33 cellular contexts compared by ENCODE assay signal in genomic region chr5:68542207-68542606, GRCh38.
DNase-seq lines count a peak whose midpoint lies in the region; ATAC-seq and TF ChIP-seq lines count a peak whose summit lies in the region.
"Had no signal": no experiment of that assay in that cellular context is flagged by ENCODE, and none has a peak within 500 bp of the region (broad histone marks: within the 10 kb centered on the region; RNA-seq: fewer than 3 reads in every experiment).

No MANE protein-coding gene starts in this region.

- DNase-seq in MCF 10A (ENCODE audit: unreplicated experiment): peak; percentile 77
- DNase-seq in breast epithelium (ENCODE audit: low spot score in 2 of 2): no peak
- DNase-seq in adipocyte (ENCODE audit: low read depth): peak; percentile 81
- peak; percentile 69 for DNase-seq in fibroblast of the conjunctiva (ENCODE audit: low read depth)
- DNase-seq in WTC11 (ENCODE audit: low spot score): no peak
- DNase-seq in amygdala (lab: John Stamatoyannopoulos, UW): no peak
- no peak for DNase-seq in lower leg skin (ENCODE audit: low spot score in 2 of 2)
- no peak for DNase-seq in effector memory CD4-positive, alpha-beta T cell
- DNase-seq: activated CD4-positive, alpha-beta T cell treated with anti-CD3 and anti-CD28 coated beads, Interleukin-2, amount 10 ng/mL, durations not matched to agents 24 days and 14 days; activated CD8-positive, alpha-beta memory T cell treated with anti-CD3 and anti-CD28 coated beads for 24 hours; activated T-cell treated with anti-CD3 and anti-CD28 coated beads for 4 hours; central memory CD4-positive, alpha-beta T cell; GDM1; hypothalamus; KBM-7; left colon; MM.1S; NCI-H2029 treated with DMSO at 0.1 percent for 48 hours; NCI-H526; NK-92 treated with Interleukin-12 subunit alpha and Interleukin-12 subunit beta, amount 100 ng/mL, for 24 hours; pancreas; retina; small intestine; stimulated activated naive CD4-positive, alpha-beta T cell; T1000 had no signal

- TF ChIP-seq CTCF in MCF 10A (IDR thresholded peaks at IDR 0.05; ENCODE audit: unreplicated experiment) (no peak), breast epithelium (IDR thresholded peaks at IDR 0.05) (no peak), WTC11 (IDR thresholded peaks at IDR 0.05) (no peak), lower leg skin (IDR thresholded peaks at IDR 0.05) (no peak)

- TF ChIP-seq POLR2A in breast epithelium (IDR thresholded peaks at IDR 0.05) (no peak), lower leg skin (IDR thresholded peaks at IDR 0.05) (no peak)

- no peaks in the 10 kb centered on the region for H3K27me3 ChIP-seq in breast epithelium
- H3K27me3 ChIP-seq in adipocyte (replicated peaks; ENCODE audit: control insufficient read depth, insufficient read depth, low read length): no peaks in the 10 kb centered on the region
- H3K27me3 ChIP-seq in effector memory CD4-positive, alpha-beta T cell (replicated peaks; ENCODE audit: control insufficient read depth, insufficient read depth, low read length, poor library complexity, severe bottlenecking): no peaks in the 10 kb centered on the region
- H3K27me3 ChIP-seq: ascending aorta, pancreas had no signal

- peak overlapping the region; percentile 70 for H3K9ac ChIP-seq in adipocyte (ENCODE audit: low read length)

- ATAC-seq in WTC11: no peak
- ATAC-seq: left colon, Panc1, pancreas had no signal

- no peak overlapping the region for H3K27ac ChIP-seq in breast epithelium
- H3K27ac ChIP-seq in effector memory CD4-positive, alpha-beta T cell (ENCODE audit: insufficient read depth, low read length, poor library complexity, severe bottlenecking): no peak overlapping the region
- H3K27ac ChIP-seq: 22Rv1, ascending aorta, pancreas had no signal

- H3K36me3 ChIP-seq in breast epithelium: no peaks in the 10 kb centered on the region
- H3K36me3 ChIP-seq in adipocyte (ENCODE audit: control insufficient read depth, insufficient read depth, low read length, severe bottlenecking): no peaks in the 10 kb centered on the region
- no peaks in the 10 kb centered on the region for H3K36me3 ChIP-seq in effector memory CD4-positive, alpha-beta T cell (ENCODE audit: control insufficient read depth, insufficient read depth, low read length)
- H3K36me3 ChIP-seq: ascending aorta, pancreas had no signal

- H3K4me1 ChIP-seq in breast epithelium: no peaks in the 10 kb centered on the region
- peaks cover 44% of the 10 kb centered on the region for H3K4me1 ChIP-seq in adipocyte (ENCODE audit: control insufficient read depth, insufficient read depth, low read length)
- no peaks in the 10 kb centered on the region for H3K4me1 ChIP-seq in effector memory CD4-positive, alpha-beta T cell (ENCODE audit: control insufficient read depth, insufficient read depth, low read length, poor library complexity, severe bottlenecking)
- H3K4me1 ChIP-seq: ascending aorta, pancreas had no signal

- POLR2A ChIA-PET in MCF 10A (lab: Yijun Ruan, JAX): interaction anchor here (0.7 kb wide), 1 partner anchor 404 kb away, joined by 3 read pairs; no protein-coding TSS in a partner anchor
- POLR2A ChIA-PET in WTC11 (lab: Charles Lee): no interaction called here

- BruUV-seq in MCF 10A (replicated peaks; lab: Mats Ljungman, UMichigan): no TSS peak

- H3K4me3 ChIP-seq in breast epithelium (no peak overlapping the region), adipocyte (ENCODE audit: low read length) (peak overlapping the region; percentile 40), lower leg skin (ENCODE audit: low read depth, poor library complexity, severe bottlenecking) (no peak overlapping the region)
- H3K4me3 ChIP-seq in effector memory CD4-positive, alpha-beta T cell (ENCODE audit: insufficient read depth, low read depth, low read length, poor library complexity, severe bottlenecking): no peak overlapping the region
- H3K4me3 ChIP-seq: ascending aorta, pancreas had no signal

- intact Hi-C loops in MCF 10A (cut with micrococcal nuclease): loop anchor here (10.0 kb wide), 1 partner anchor 227 kb away; no protein-coding TSS in a partner anchor
- intact Hi-C loops in breast epithelium (cut with DNase I; ENCODE audit: low total_unique reads): no loop called here
- intact Hi-C loops in lower leg skin (cut with DNase I; ENCODE audit: low total_unique reads): no loop called here

- peaks cover 6% of the 10 kb centered on the region for H3K36me3 Mint-ChIP-seq in MCF 10A (ENCODE audit: insufficient read depth, unreplicated experiment)
- H3K36me3 Mint-ChIP-seq in WTC11: no peaks in the 10 kb centered on the region
- H3K36me3 Mint-ChIP-seq: activated naive CD8-positive, alpha-beta T cell; memory B cell; type B pancreatic cell had no signal

- no peak overlapping the region for H3K4me3 Mint-ChIP-seq in MCF 10A (ENCODE audit: unreplicated experiment)
- no peak overlapping the region for H3K4me3 Mint-ChIP-seq in WTC11
- H3K4me3 Mint-ChIP-seq: activated CD4-positive, alpha-beta T cell treated with anti-CD3 and anti-CD28 coated beads, Interleukin-2, amount 10 ng/mL, durations not matched to agents 24 days and 14 days; activated naive CD8-positive, alpha-beta T cell; dendritic cell treated with granulocyte-macrophage colony-stimulating factor and Interleukin-4, amounts not matched to agents 40 ng/mL and 50 ng/mL, for 4 days; memory B cell; neural crest cell; type B pancreatic cell had no signal

- H3K9me3 ChIP-seq in breast epithelium (no peaks in the 10 kb centered on the region), adipocyte (ENCODE audit: control insufficient read depth, low read length) (no peaks in the 10 kb centered on the region)
- no peaks in the 10 kb centered on the region for H3K9me3 ChIP-seq in effector memory CD4-positive, alpha-beta T cell (ENCODE audit: control insufficient read depth, low read length)
- H3K9me3 ChIP-seq: ascending aorta, pancreas had no signal

- H3K27me3 Mint-ChIP-seq in MCF 10A (ENCODE audit: insufficient read depth, unreplicated experiment) (no peaks in the 10 kb centered on the region), WTC11 (ENCODE audit: low read depth) (no peaks in the 10 kb centered on the region)
- H3K27me3 Mint-ChIP-seq: type B pancreatic cell had no signal

- H3K9me3 Mint-ChIP-seq in MCF 10A (ENCODE audit: unreplicated experiment) (no peaks in the 10 kb centered on the region), WTC11 (0 out of 2 replicates have a peak, but pooled peaks cover 3% of the 10 kb centered on the region)
- H3K9me3 Mint-ChIP-seq: activated CD4-positive, alpha-beta T cell treated with anti-CD3 and anti-CD28 coated beads, Interleukin-2, amount 10 ng/mL, durations not matched to agents 24 days and 14 days; dendritic cell treated with granulocyte-macrophage colony-stimulating factor and Interleukin-4, amounts not matched to agents 40 ng/mL and 50 ng/mL, for 4 days; memory B cell; neural crest cell had no signal

- CTCF ChIA-PET in MCF 10A (lab: Yijun Ruan, JAX): interaction anchor here (0.6 kb wide), 1 partner anchor 453 kb away, joined by 3 read pairs; no protein-coding TSS in a partner anchor
- CTCF ChIA-PET in WTC11 (lab: Charles Lee): no interaction called here

- H3K4me1 Mint-ChIP-seq in MCF 10A (ENCODE audit: insufficient read depth, unreplicated experiment) (peaks cover 11% of the 10 kb centered on the region), WTC11 (peaks cover 44% of the 10 kb centered on the region)
- H3K4me1 Mint-ChIP-seq: activated CD4-positive, alpha-beta T cell treated with anti-CD3 and anti-CD28 coated beads, Interleukin-2, amount 10 ng/mL, durations not matched to agents 24 days and 14 days had no signal

- 31 to 32% methylated on average over 1 of the region's 1 CpG for WGBS in lower leg skin, 2 donors

- H3K27ac Mint-ChIP-seq in MCF 10A (ENCODE audit: low read depth, unreplicated experiment) (no peak overlapping the region), WTC11 (no peak overlapping the region)
- H3K27ac Mint-ChIP-seq: activated CD4-positive, alpha-beta T cell treated with anti-CD3 and anti-CD28 coated beads, Interleukin-2, amount 10 ng/mL, durations not matched to agents 24 days and 14 days; activated naive CD8-positive, alpha-beta T cell; dendritic cell treated with granulocyte-macrophage colony-stimulating factor and Interleukin-4, amounts not matched to agents 40 ng/mL and 50 ng/mL, for 4 days; memory B cell; type B pancreatic cell had no signal

TF ChIP-seq in WTC11, 78 proteins besides CTCF, POLR2A, EP300 and RAD21 (continues in another document):
- TF ChIP-seq, protein P1, sequence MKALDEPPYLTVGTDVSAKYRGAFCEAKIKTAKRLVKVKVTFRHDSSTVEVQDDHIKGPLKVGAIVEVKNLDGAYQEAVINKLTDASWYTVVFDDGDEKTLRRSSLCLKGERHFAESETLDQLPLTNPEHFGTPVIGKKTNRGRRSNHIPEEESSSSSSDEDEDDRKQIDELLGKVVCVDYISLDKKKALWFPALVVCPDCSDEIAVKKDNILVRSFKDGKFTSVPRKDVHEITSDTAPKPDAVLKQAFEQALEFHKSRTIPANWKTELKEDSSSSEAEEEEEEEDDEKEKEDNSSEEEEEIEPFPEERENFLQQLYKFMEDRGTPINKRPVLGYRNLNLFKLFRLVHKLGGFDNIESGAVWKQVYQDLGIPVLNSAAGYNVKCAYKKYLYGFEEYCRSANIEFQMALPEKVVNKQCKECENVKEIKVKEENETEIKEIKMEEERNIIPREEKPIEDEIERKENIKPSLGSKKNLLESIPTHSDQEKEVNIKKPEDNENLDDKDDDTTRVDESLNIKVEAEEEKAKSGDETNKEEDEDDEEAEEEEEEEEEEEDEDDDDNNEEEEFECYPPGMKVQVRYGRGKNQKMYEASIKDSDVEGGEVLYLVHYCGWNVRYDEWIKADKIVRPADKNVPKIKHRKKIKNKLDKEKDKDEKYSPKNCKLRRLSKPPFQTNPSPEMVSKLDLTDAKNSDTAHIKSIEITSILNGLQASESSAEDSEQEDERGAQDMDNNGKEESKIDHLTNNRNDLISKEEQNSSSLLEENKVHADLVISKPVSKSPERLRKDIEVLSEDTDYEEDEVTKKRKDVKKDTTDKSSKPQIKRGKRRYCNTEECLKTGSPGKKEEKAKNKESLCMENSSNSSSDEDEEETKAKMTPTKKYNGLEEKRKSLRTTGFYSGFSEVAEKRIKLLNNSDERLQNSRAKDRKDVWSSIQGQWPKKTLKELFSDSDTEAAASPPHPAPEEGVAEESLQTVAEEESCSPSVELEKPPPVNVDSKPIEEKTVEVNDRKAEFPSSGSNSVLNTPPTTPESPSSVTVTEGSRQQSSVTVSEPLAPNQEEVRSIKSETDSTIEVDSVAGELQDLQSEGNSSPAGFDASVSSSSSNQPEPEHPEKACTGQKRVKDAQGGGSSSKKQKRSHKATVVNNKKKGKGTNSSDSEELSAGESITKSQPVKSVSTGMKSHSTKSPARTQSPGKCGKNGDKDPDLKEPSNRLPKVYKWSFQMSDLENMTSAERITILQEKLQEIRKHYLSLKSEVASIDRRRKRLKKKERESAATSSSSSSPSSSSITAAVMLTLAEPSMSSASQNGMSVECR (CRISPR knock-in tag; IDR thresholded peaks at IDR 0.05; ENCODE audit: borderline replicate concordance): no peak
- no peak for TF ChIP-seq ZNF121 (CRISPR knock-in tag; IDR thresholded peaks at IDR 0.05)
- no peak for TF ChIP-seq MAX (CRISPR knock-in tag; IDR thresholded peaks at IDR 0.05)

Comparison
In these comparisons a context has a peak if more than half of its experiments do, and no peak if none do; other contexts are left out.
1. DNase-seq: peak in MCF 10A (single experiment), adipocyte (single experiment) and fibroblast of the conjunctiva (single experiment); none in breast epithelium (0 of 2), WTC11 (single experiment), amygdala (0 of 56), lower leg skin (0 of 2) and effector memory CD4-positive, alpha-beta T cell (0 of 3).